10 cellular contexts compared by ENCODE assay signal in genomic region chr3:39142067-39142466, GRCh38.
DNase-seq lines count a peak whose midpoint lies in the region; ATAC-seq, FAIRE-seq and TF ChIP-seq lines count a peak whose summit lies in the region.
"Had no signal": no experiment of that assay in that cellular context is flagged by ENCODE, and none has a peak within 500 bp of the region (broad histone marks: within the 10 kb centered on the region; RNA-seq: fewer than 3 reads in every experiment).

No MANE protein-coding gene starts in this region.

- no peak for FAIRE-seq in RCC 7860 (lab: Jason Lieb, UNC)
- FAIRE-seq: GM12891, H1 had no signal

- H3K27ac ChIP-seq in VCaP = peak overlapping the region; percentile 99

- no peak for ATAC-seq in stimulated activated memory B cell treated with anti-CD40 and anti-IgM and Interleukin-4, amounts not matched to agents 10 μg/mL and 1 μg/mL and 100 μg/mL, for 72 hours

- peaks cover 67% of the 10 kb centered on the region for H3K4me1 Mint-ChIP-seq in stimulated activated memory B cell treated with anti-CD40 and anti-IgM and Interleukin-4, amounts not matched to agents 10 μg/mL and 1 μg/mL and 100 μg/mL, for 72 hours

- no peaks in the 10 kb centered on the region for H3K27me3 Mint-ChIP-seq in stimulated activated memory B cell treated with anti-CD40 and anti-IgM and Interleukin-4, amounts not matched to agents 10 μg/mL and 1 μg/mL and 100 μg/mL, for 72 hours

- no peak for TF ChIP-seq CTCF in VCaP (conservative IDR thresholded peaks at IDR 0.05)

- DNase-seq in NCI-H1105 (lab: John Stamatoyannopoulos, UW) = peak; percentile 55
- DNase-seq in NCI-H1105 treated with DMSO at 0.1 percent for 48 hours (lab: John Stamatoyannopoulos, UW) = no peak
- DNase-seq in kidney tubule cell (ENCODE audit: low spot score) = peak; percentile 26
- DNase-seq in RCC 7860 (ENCODE audit: low spot score) = no peak
- DNase-seq in NCI-H526 (lab: John Stamatoyannopoulos, UW) = no peak
- DNase-seq in stimulated activated CD4-positive, alpha-beta T cell treated with anti-CD3 and anti-CD28 coated beads, Interleukin-4, amount 100 ng/mL, for 4 hours = no peak

- no peak overlapping the region for H3K4me3 Mint-ChIP-seq in stimulated activated memory B cell treated with anti-CD40 and anti-IgM and Interleukin-4, amounts not matched to agents 10 μg/mL and 1 μg/mL and 100 μg/mL, for 72 hours

- H3K36me3 Mint-ChIP-seq in stimulated activated memory B cell treated with anti-CD40 and anti-IgM and Interleukin-4, amounts not matched to agents 10 μg/mL and 1 μg/mL and 100 μg/mL, for 72 hours = peaks cover 49% of the 10 kb centered on the region

- H3K27ac Mint-ChIP-seq in stimulated activated memory B cell treated with anti-CD40 and anti-IgM and Interleukin-4, amounts not matched to agents 10 μg/mL and 1 μg/mL and 100 μg/mL, for 72 hours = peak overlapping the region; percentile 77

- H3K9me3 Mint-ChIP-seq in stimulated activated memory B cell treated with anti-CD40 and anti-IgM and Interleukin-4, amounts not matched to agents 10 μg/mL and 1 μg/mL and 100 μg/mL, for 72 hours = no peaks in the 10 kb centered on the region

Comparison
In these comparisons a context has a peak if more than half of its experiments do, and no peak if none do; other contexts are left out.
1. DNase-seq: peak in NCI-H1105 (single experiment) and kidney tubule cell (single experiment); none in NCI-H1105 treated with DMSO at 0.1 percent for 48 hours (single experiment), RCC 7860 (single experiment), NCI-H526 (0 of 2) and stimulated activated CD4-positive, alpha-beta T cell treated with anti-CD3 and anti-CD28 coated beads, Interleukin-4, amount 100 ng/mL, for 4 hours (0 of 2).